8 cellular contexts compared by ENCODE assay signal in the genomic region with DNA sequence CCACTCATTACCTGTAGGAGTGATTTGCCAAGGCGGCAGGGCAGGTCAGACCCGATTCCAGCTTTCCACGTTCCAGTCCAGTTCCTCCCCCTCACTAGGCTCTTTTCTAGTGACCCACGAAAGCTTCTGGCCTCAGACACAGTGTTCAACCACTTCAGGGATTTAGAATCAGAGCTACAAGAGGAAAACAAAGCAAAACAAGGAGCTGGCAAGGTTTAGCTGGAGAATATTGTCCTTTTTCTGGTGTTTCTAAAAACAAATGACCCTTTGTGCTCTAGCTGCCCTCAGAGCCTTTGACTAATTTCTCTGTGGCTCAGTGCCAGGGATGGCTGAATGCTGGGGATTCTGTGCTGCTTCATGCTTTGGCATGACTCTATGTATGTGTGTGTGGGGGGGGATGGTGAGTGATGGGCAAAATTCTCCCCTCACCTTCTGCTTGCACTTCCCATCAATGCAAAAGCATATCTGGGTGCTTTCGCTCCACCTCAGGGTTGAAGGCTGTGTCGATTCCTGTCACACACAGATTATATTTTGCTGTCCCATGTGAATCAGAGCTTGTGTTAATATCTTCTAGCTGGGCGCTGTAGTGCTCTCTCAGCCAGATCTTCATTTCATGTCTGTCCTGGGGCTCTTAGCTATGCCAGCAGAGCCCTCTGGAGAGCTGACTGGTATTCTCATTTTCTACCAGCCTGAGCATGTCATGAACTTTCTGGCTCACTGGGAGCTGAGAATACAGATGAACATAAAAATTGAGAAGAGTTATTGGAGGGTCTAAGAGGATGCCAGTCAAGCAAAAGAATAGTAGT. TPM values are rescaled to one million over a fixed set of nuclear protein-coding genes. Genes with fewer than 3 reads are reported as not detected.
DNase-seq lines count a peak whose midpoint lies in the region; ATAC-seq and TF ChIP-seq lines count a peak whose summit lies in the region.

No MANE protein-coding gene starts in this region.

- intact Hi-C loops in adrenal gland (cut with DNase I) = no loop called here
- intact Hi-C loops in heart right ventricle (cut with DNase I) = loop anchor here in 2 of 10 donors (5.0 to 10.0 kb wide), 2 partner anchors 63 to 79 kb away; no protein-coding TSS in a partner anchor
- intact Hi-C loops in psoas muscle (cut with DNase I) = no loop called here
- intact Hi-C loops in posterior vena cava (cut with DNase I) = loop anchor here (10.0 kb wide), 1 partner anchor 63 kb away; no protein-coding TSS in a partner anchor

- H3K9me3 ChIP-seq in adrenal gland (replicated peaks in 1 of 3) (no peaks in the 10 kb centered on the region), heart right ventricle (peaks cover 0 to 7% (median 0%) of the 10 kb centered on the region in 11 donors), psoas muscle (no peaks in the 10 kb centered on the region)

- H3K27me3 ChIP-seq in adrenal gland = no peaks in the 10 kb centered on the region
- no peaks in the 10 kb centered on the region for H3K27me3 ChIP-seq in heart right ventricle
- no peaks in the 10 kb centered on the region for H3K27me3 ChIP-seq in psoas muscle (ENCODE audit: insufficient read depth in 3 of 3, low read length in 2 of 3)

- no peaks in the 10 kb centered on the region for H3K36me3 ChIP-seq in adrenal gland (replicated peaks in 1 of 2)
- no peaks in the 10 kb centered on the region for H3K36me3 ChIP-seq in heart right ventricle
- H3K36me3 ChIP-seq in psoas muscle (ENCODE audit: insufficient read depth in 1 of 2, low read depth in 1 of 2) = no peaks in the 10 kb centered on the region

- no peak for TF ChIP-seq POLR2A in adrenal gland (IDR thresholded peaks at IDR 0.05)

- TF ChIP-seq CTCF in adrenal gland (IDR thresholded peaks at IDR 0.05) (no peak), heart right ventricle (IDR thresholded peaks at IDR 0.05) (no peak), psoas muscle (IDR thresholded peaks at IDR 0.05) (no peak)

- H3K4me1 ChIP-seq in adrenal gland (replicated peaks in 1 of 2) (peaks cover 0 to 22% of the 10 kb centered on the region in 2 donors), heart right ventricle (peaks cover 11 to 28% (median 20%) of the 10 kb centered on the region in 9 donors), psoas muscle (no peaks in the 10 kb centered on the region)

- ATAC-seq in heart right ventricle (peak; percentile 74 to 93 (median 87)), psoas muscle (peak in 3 of 4 donors; percentile 28 to 58 (median 42)), HG03342 (IDR thresholded peaks at IDR 0.05; ENCODE audit: unreplicated experiment) (no peak)

- WGBS in adrenal gland, 4 donors = 26 to 42% (median 38%) methylated on average over 7 of the region's 7 CpGs
- 34 to 37% methylated on average over 7 of the region's 7 CpGs for WGBS in heart right ventricle, 2 donors
- 35 to 43% (median 42%) methylated on average over 7 of the region's 7 CpGs for WGBS in psoas muscle, 3 donors

- H3K4me3 ChIP-seq in adrenal gland (no peak overlapping the region), heart right ventricle (peak overlapping the region in 1 of 10 donors; percentile 1), psoas muscle (no peak overlapping the region)

- peak; percentile 90 for DNase-seq in COLO829 (ENCODE audit: low spot score)
- peak; percentile 66 to 88 (median 79) for DNase-seq in adrenal gland
- peak; percentile 36 to 79 for DNase-seq in heart right ventricle
- DNase-seq in psoas muscle = peak in 1 of 2 donors; percentile 33
- no peak for DNase-seq in posterior vena cava (ENCODE audit: low spot score)
- no peak for DNase-seq in stimulated activated CD4-positive, alpha-beta T cell treated with anti-CD3 and anti-CD28 coated beads, Interleukin-4, amount 100 ng/mL, for 4 hours
- DNase-seq in NCI-H1436 (lab: John Stamatoyannopoulos, UW) = no peak

- H3K27ac ChIP-seq in adrenal gland (peak overlapping the region in 4 of 5 donors; percentile 45 to 85 (median 64)), heart right ventricle (peak overlapping the region; percentile 43 to 79 (median 62)), psoas muscle (peak overlapping the region; percentile 16)

RNA-seq across cellular contexts. Expression of gene NEDD9, which starts 19.3 kb away (rescaled TPM):
- 10 to 100 TPM in 7 of 8 donors, 1 to 10 TPM in 1; 6.6 to 47.9 (median 19.7) TPM for total RNA-seq in adrenal gland
- polyA plus RNA-seq in adrenal gland = 10 to 100 TPM in 1 of 3 donors, 1 to 10 TPM in 2; 8.0 to 14.7 (median 8.6) TPM
- total RNA-seq in heart right ventricle = 10 to 100 TPM; 10.8 to 34.2 (median 24.6) TPM
- 10 to 100 TPM; 18.7 to 19.3 TPM for polyA plus RNA-seq in heart right ventricle
- 10 to 100 TPM; 11.2 to 15.7 (median 12.8) TPM for total RNA-seq in psoas muscle
- polyA plus RNA-seq in psoas muscle = 10 to 100 TPM in 1 of 3 donors, 1 to 10 TPM in 2; 9.0 to 11.0 (median 10.0) TPM
- total RNA-seq in posterior vena cava = 100 to 1,000 TPM; 105 to 166 TPM

Comparison
In these comparisons a context has a peak if more than half of its experiments do, and no peak if none do; other contexts are left out.
1. DNase-seq: peak in COLO829 (single experiment), adrenal gland (7 of 7) and heart right ventricle (2 of 2); none in posterior vena cava (single experiment), stimulated activated CD4-positive, alpha-beta T cell treated with anti-CD3 and anti-CD28 coated beads, Interleukin-4, amount 100 ng/mL, for 4 hours (0 of 2) and NCI-H1436 (single experiment).
2. intact Hi-C loops: an anchor here in posterior vena cava (10.0 kb wide); none called in adrenal gland and psoas muscle.
3. Peak in every context shown above with its lines, with median percentiles within 50 percentile points of each other: H3K27ac ChIP-seq.